In genomic region chr19:40598918-40599307, GRCh38 we compare ENCODE assay signal across 8 cellular contexts. TPM values are rescaled to one million over a fixed set of nuclear protein-coding genes. Genes with fewer than 3 reads are reported as not detected.
DNase-seq lines count a peak whose midpoint lies in the region; ATAC-seq and TF ChIP-seq lines count a peak whose summit lies in the region.

No MANE protein-coding gene starts in this region.

- H3K4me3 ChIP-seq in neuron (ENCODE audit: low read length): peak overlapping the region; percentile 2

- no peak for DNase-seq in T-helper 2 cell treated with Interferon-gamma antibody and Interleukin-4, amounts not matched to agents 5 μg/mL and 100 μg/mL, for 36 hours (ENCODE audit: low spot score)
- no peak for DNase-seq in T-helper 2 cell
- DNase-seq in HFFc6: no peak
- no peak for DNase-seq in NCI-H1930 (lab: John Stamatoyannopoulos, UW)
- no peak for DNase-seq in NCI-H226

- no peaks in the 10 kb centered on the region for H3K36me3 Mint-ChIP-seq in T-helper 2 cell treated with Interferon-gamma antibody and Interleukin-4, amounts not matched to agents 5 μg/mL and 100 μg/mL, for 36 hours (ENCODE audit: low read depth)
- no peaks in the 10 kb centered on the region for H3K36me3 Mint-ChIP-seq in HFFc6 (ENCODE audit: low read depth)

- peak; percentile 30 for TF ChIP-seq CTCF in HFFc6 (IDR thresholded peaks at IDR 0.05)

- no peaks in the 10 kb centered on the region for H3K9me3 Mint-ChIP-seq in T-helper 2 cell treated with Interferon-gamma antibody and Interleukin-4, amounts not matched to agents 5 μg/mL and 100 μg/mL, for 36 hours
- H3K9me3 Mint-ChIP-seq in HFFc6: no peaks in the 10 kb centered on the region

- no peak overlapping the region for H3K27ac Mint-ChIP-seq in T-helper 2 cell treated with Interferon-gamma antibody and Interleukin-4, amounts not matched to agents 5 μg/mL and 100 μg/mL, for 36 hours
- no peak overlapping the region for H3K27ac Mint-ChIP-seq in HFFc6

- H3K27me3 Mint-ChIP-seq in T-helper 2 cell treated with Interferon-gamma antibody and Interleukin-4, amounts not matched to agents 5 μg/mL and 100 μg/mL, for 36 hours (ENCODE audit: low read depth): peaks cover 48% of the 10 kb centered on the region
- H3K27me3 Mint-ChIP-seq in HFFc6 (ENCODE audit: insufficient read depth): peaks cover 16% of the 10 kb centered on the region

- ATAC-seq in HG03442 (IDR thresholded peaks at IDR 0.05; ENCODE audit: unreplicated experiment): no peak

- H3K9me3 ChIP-seq in neuron (ENCODE audit: low read length): no peaks in the 10 kb centered on the region

- H2AFZ ChIP-seq in neuron (ENCODE audit: low read depth, low read length): no peak overlapping the region

- H3K36me3 ChIP-seq in neuron (ENCODE audit: insufficient read depth, low read length): peaks cover 9% of the 10 kb centered on the region

- peaks cover 53% of the 10 kb centered on the region for H3K4me1 Mint-ChIP-seq in T-helper 2 cell treated with Interferon-gamma antibody and Interleukin-4, amounts not matched to agents 5 μg/mL and 100 μg/mL, for 36 hours (ENCODE audit: low read depth)
- peaks cover 62% of the 10 kb centered on the region for H3K4me1 Mint-ChIP-seq in HFFc6 (ENCODE audit: low read depth)

- peak overlapping the region; percentile 39 for H3K27ac ChIP-seq in cingulate gyrus (ENCODE audit: low read depth, low read length)

- peaks cover 33% of the 10 kb centered on the region for H3K4me1 ChIP-seq in neuron (ENCODE audit: insufficient read depth, low read length)

- H3K27me3 ChIP-seq in neuron (ENCODE audit: insufficient read depth, low read length): no peaks in the 10 kb centered on the region

- H3K4me3 Mint-ChIP-seq in T-helper 2 cell treated with Interferon-gamma antibody and Interleukin-4, amounts not matched to agents 5 μg/mL and 100 μg/mL, for 36 hours: peak overlapping the region; percentile 34
- no peak overlapping the region; the same call in 1 of the 2 replicates for H3K4me3 Mint-ChIP-seq in HFFc6

RNA-seq across cellular contexts. Expression of gene LTBP4, which starts 2.3 kb away (rescaled TPM):
- total RNA-seq in HFFc6 (2021; fragmentation: NEBNext Ultra II Directional; extraction: Animal tissue kit (Norgen Biotek cat#: 25700)): 10 to 100 TPM; 36.6 to 54.9 (median 51.4) TPM

RNA-seq across cellular contexts. Expression of gene SHKBP1, which starts 22.2 kb away (rescaled TPM):
- total RNA-seq in HFFc6 (2021; fragmentation: NEBNext Ultra II Directional; extraction: Animal tissue kit (Norgen Biotek cat#: 25700)): 10 to 100 TPM; 58.5 to 95.2 (median 83.0) TPM
